ENCODE assay signal across 2 cellular contexts in genomic region chr6:35491558-35492541, GRCh38.
TF ChIP-seq lines count a peak whose summit lies in the region.

No MANE protein-coding gene starts in this region.

TF ChIP-seq in IMR-90, 13 proteins besides CTCF, POLR2A, EP300 and RAD21:
- TF ChIP-seq BHLHE40 (IDR thresholded peaks at IDR 0.05; ENCODE audit: low read depth, low read length) (no peak), RCOR1 (IDR thresholded peaks at IDR 0.05; ENCODE audit: insufficient replicate concordance, low read length) (no peak), MAZ (IDR thresholded peaks at IDR 0.05; ENCODE audit: borderline replicate concordance, low read depth, low read length) (peak; percentile 34; the same call in 1 of the 2 replicates), MAFK (IDR thresholded peaks at IDR 0.05; ENCODE audit: low read depth, low read length) (no peak)
TF ChIP-seq in IMR-90: peak in this region for 1.

TF ChIP-seq in HEK293T, 16 proteins besides CTCF, POLR2A, EP300 and RAD21:
- no peak for TF ChIP-seq ELF4 (IDR thresholded peaks at IDR 0.05)
- no peak for TF ChIP-seq LEF1 (IDR thresholded peaks at IDR 0.05; ENCODE audit: borderline replicate concordance)
- no peak for TF ChIP-seq BHLHE40 (IDR thresholded peaks at IDR 0.05; ENCODE audit: borderline replicate concordance)
- no peak for TF ChIP-seq NFRKB (IDR thresholded peaks at IDR 0.05)
